ENCODE assay signal across 1 cellular context in genomic region chr3:152830245-152830644, GRCh38.
A peak's percentile ranks its signal among the peaks of the same experiment; 100 is the strongest.
TF ChIP-seq lines count a peak whose summit lies in the region.

No MANE protein-coding gene starts in this region.

TF ChIP-seq in K562, 482 proteins besides CTCF, POLR2A, EP300 and RAD21 (continued from another document and continues in another):
- peak; percentile 29; the same call in 1 of the 2 replicates for TF ChIP-seq ATF4 (CRISPR knock-in tag; IDR thresholded peaks at IDR 0.05)
- TF ChIP-seq CBX3 (IDR thresholded peaks at IDR 0.05; ENCODE audit: borderline replicate concordance in 1 of 2, low read length in 2 of 2) = no peak
- no peak for TF ChIP-seq THAP12 (CRISPR knock-in tag; IDR thresholded peaks at IDR 0.05)
- TF ChIP-seq ARID1B (IDR thresholded peaks at IDR 0.05) = no peak
- TF ChIP-seq CBFA2T2 (conservative IDR thresholded peaks at IDR 0.05) = no peak
- no peak for TF ChIP-seq SMAD2 (IDR thresholded peaks at IDR 0.05; ENCODE audit: low read depth, low read length)
- no peak for TF ChIP-seq ZNF77 (CRISPR knock-in tag; IDR thresholded peaks at IDR 0.05)
- TF ChIP-seq KDM5B (IDR thresholded peaks at IDR 0.05; ENCODE audit: insufficient replicate concordance, low read depth, low read length) = no peak
- TF ChIP-seq NR0B1 (IDR thresholded peaks at IDR 0.05; ENCODE audit: partially characterized antibody) = no peak
- TF ChIP-seq UBTF (IDR thresholded peaks at IDR 0.05; ENCODE audit: borderline replicate concordance in 1 of 2, low read depth in 2 of 2, low read length in 2 of 2) = no peak
- no peak for TF ChIP-seq TCF7 (IDR thresholded peaks at IDR 0.05; ENCODE audit: borderline replicate concordance)
- no peak for TF ChIP-seq ZNF311 (CRISPR knock-in tag; IDR thresholded peaks at IDR 0.05)
- peak; percentile 73 for TF ChIP-seq CEBPG (CRISPR knock-in tag; IDR thresholded peaks at IDR 0.05)
- TF ChIP-seq CEBPG (tag; conservative IDR thresholded peaks at IDR 0.05 in 1 of 2, IDR thresholded peaks at IDR 0.05 in 1 of 2) = peak in 1 of 2 experiments; percentile 84; a peak in 2 of 4 replicates
- TF ChIP-seq TBP (optimal IDR thresholded peaks at IDR 0.05; ENCODE audit: low read depth, low read length) = no peak
- TF ChIP-seq ZNF668 (CRISPR knock-in tag; IDR thresholded peaks at IDR 0.05) = no peak
- TF ChIP-seq ATF3 (IDR thresholded peaks at IDR 0.05) = peak; percentile 87
- no peak for TF ChIP-seq ATF3 (CRISPR knock-in tag; conservative IDR thresholded peaks at IDR 0.05)
- TF ChIP-seq ZNF699 (CRISPR knock-in tag; IDR thresholded peaks at IDR 0.05; ENCODE audit: insufficient replicate concordance) = no peak
- TF ChIP-seq GATAD2B (IDR thresholded peaks at IDR 0.05; ENCODE audit: borderline replicate concordance) = no peak
- no peak for TF ChIP-seq AFF1 (IDR thresholded peaks at IDR 0.05; ENCODE audit: low read depth in 1 of 2, partially characterized antibody in 2 of 2)
- TF ChIP-seq BRF1 (IDR thresholded peaks at IDR 0.05; ENCODE audit: borderline replicate concordance, extremely low read depth, insufficient read length) = no peak
- TF ChIP-seq ZBTB9 (CRISPR knock-in tag; IDR thresholded peaks at IDR 0.05) = no peak
- TF ChIP-seq ZNF134 (CRISPR knock-in tag; conservative IDR thresholded peaks at IDR 0.05) = no peak
- TF ChIP-seq KLF10 (CRISPR knock-in tag; IDR thresholded peaks at IDR 0.05) = no peak
- no peak for TF ChIP-seq RBBP5 (IDR thresholded peaks at IDR 0.05; ENCODE audit: borderline replicate concordance, insufficient read depth, low read length, poor library complexity, severe bottlenecking)
- TF ChIP-seq CCNT2 (IDR thresholded peaks at IDR 0.05; ENCODE audit: borderline replicate concordance, extremely low read depth, insufficient read length, low read depth, low read length) = no peak
- no peak for TF ChIP-seq POLR3A (IDR thresholded peaks at IDR 0.05; ENCODE audit: borderline replicate concordance, extremely low read depth, insufficient read depth, insufficient read length)
- TF ChIP-seq POLR3G (IDR thresholded peaks at IDR 0.05; ENCODE audit: extremely low read depth, insufficient read length, insufficient replicate concordance) = no peak
- no peak for TF ChIP-seq PYGO2 (tag; IDR thresholded peaks at IDR 0.05)
- TF ChIP-seq HDAC3 (IDR thresholded peaks at IDR 0.05; ENCODE audit: borderline replicate concordance, partially characterized antibody) = no peak
- TF ChIP-seq PML (IDR thresholded peaks at IDR 0.05; ENCODE audit: low read length) = no peak
- TF ChIP-seq ARID4B (CRISPR knock-in tag; IDR thresholded peaks at IDR 0.05) = no peak
- no peak for TF ChIP-seq ZNF76 (CRISPR knock-in tag; IDR thresholded peaks at IDR 0.05; ENCODE audit: borderline replicate concordance)
- no peak for TF ChIP-seq FUS (optimal IDR thresholded peaks at IDR 0.05; ENCODE audit: low read depth, low read length)
- peak; percentile 63 for TF ChIP-seq JUND (IDR thresholded peaks at IDR 0.05; ENCODE audit: borderline replicate concordance, low read depth, low read length)
- TF ChIP-seq JUND (tag; IDR thresholded peaks at IDR 0.05; ENCODE audit: borderline replicate concordance, low read depth, low read length) = no peak
- peak; percentile 20; the same call in 1 of the 2 replicates for TF ChIP-seq CXXC5 (CRISPR knock-in tag; IDR thresholded peaks at IDR 0.05)
- no peak for TF ChIP-seq SFPQ (IDR thresholded peaks at IDR 0.05; ENCODE audit: low read depth, low read length)
